21 cellular contexts compared by ENCODE assay signal in the genomic region with DNA sequence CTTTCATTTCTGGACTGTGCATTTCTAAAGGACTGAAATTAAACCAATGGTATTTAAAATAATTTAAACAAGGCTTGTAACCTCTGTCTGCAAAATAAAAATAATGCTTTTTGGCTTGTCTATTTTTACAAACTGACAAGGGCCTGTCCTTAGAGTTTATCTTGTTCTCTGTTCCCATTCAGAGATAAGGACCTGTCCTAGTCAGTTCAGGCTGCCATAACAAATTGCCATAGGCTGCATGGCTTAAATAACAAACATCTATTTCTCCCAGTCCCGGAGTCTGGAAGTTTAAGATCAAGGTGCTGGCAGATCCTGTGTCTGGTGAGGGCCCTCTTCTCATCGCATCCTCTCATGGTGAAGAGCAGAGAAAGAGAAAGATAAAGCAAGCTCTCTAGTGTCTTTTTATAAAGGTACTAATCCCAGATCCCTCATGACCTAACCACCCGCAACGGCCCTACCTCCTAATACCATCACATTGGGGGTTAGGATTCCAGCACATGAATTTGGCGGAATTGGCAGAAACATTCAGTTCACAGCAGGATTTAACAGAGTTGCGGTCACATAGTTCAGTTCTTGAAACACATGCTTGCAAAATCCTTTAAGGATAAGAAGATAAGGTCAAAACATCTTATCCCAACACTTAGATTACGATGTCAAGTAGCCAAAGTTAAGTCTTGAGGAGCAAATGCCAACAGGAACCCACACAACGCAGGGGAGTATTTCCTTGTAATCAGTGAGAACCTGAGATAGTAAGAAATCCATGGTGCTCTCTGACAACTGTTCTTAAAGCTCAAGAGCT. TPM values are rescaled to one million over a fixed set of nuclear protein-coding genes. Genes with fewer than 3 reads are reported as not detected.
A peak's percentile ranks its signal among the peaks of the same experiment; 100 is the strongest.
DNase-seq lines count a peak whose midpoint lies in the region; ATAC-seq, FAIRE-seq and TF ChIP-seq lines count a peak whose summit lies in the region.
"Had no signal": no experiment of that assay in that cellular context is flagged by ENCODE, and none has a peak within 500 bp of the region (broad histone marks: within the 10 kb centered on the region; RNA-seq: fewer than 3 reads in every experiment).

No MANE protein-coding gene starts in this region.

- peak overlapping the region; percentile 13 for H3K9ac ChIP-seq in GM12878 (ENCODE audit: control insufficient read depth, insufficient read depth, low read length)

- 79% methylated on average over 8 of the region's 8 CpGs for WGBS in GM12878 (ENCODE audit: insufficient coverage, insufficient replicate concordance, low lambda C conversion rate, missing lambda C conversion rate)
- WGBS in hepatocyte (ENCODE audit: low lambda C conversion rate, missing lambda C conversion rate) = 50% methylated on average over 8 of the region's 8 CpGs

- SMC1A ChIA-PET in GM12878 (lab: Charles Lee; ENCODE audit: uncharacterized antibody, unreplicated experiment) = interaction anchor here (0.8 to 3.1 kb wide), 8 partner anchors 10 to 44 kb away, joined by 3 to 11 read pairs (median 4); partner anchors contain the start of gene KBTBD8

- intact Hi-C loops in GM12878 (cut with micrococcal nuclease; ENCODE audit: unreplicated experiment) (no loop called here), MCF 10A (cut with micrococcal nuclease) (no loop called here)

- no peaks in the 10 kb centered on the region for H3K79me2 ChIP-seq in GM12878 (ENCODE audit: control insufficient read depth, insufficient read depth, low read length)
- H3K79me2 ChIP-seq in hepatocyte = no peaks in the 10 kb centered on the region

- peak; percentile 12 for ATAC-seq in GM12878
- ATAC-seq: activated CD8-positive, alpha-beta T cell treated with anti-CD3 and anti-CD28 coated beads, Interleukin-2, amount 10 ng/mL, durations not matched to agents 7 days and 5 days had no signal

- TF ChIP-seq RAD21 in GM12878 (IDR thresholded peaks at IDR 0.05; ENCODE audit: insufficient read depth, low read depth, low read length) = no peak

- no peak for TF ChIP-seq EP300 in GM12878 (IDR thresholded peaks at IDR 0.05; ENCODE audit: borderline replicate concordance in 1 of 2, control insufficient read depth in 1 of 2, low read depth in 2 of 2, low read length in 2 of 2)

- H3K9me3 ChIP-seq in GM12878 (replicated peaks; ENCODE audit: control insufficient read depth, insufficient read depth, low read length) (no peaks in the 10 kb centered on the region), hepatocyte (ENCODE audit: low read depth) (no peaks in the 10 kb centered on the region)
- H3K9me3 ChIP-seq: heart right ventricle, testis had no signal

- no peaks in the 10 kb centered on the region for H4K20me1 ChIP-seq in GM12878 (ENCODE audit: control insufficient read depth, insufficient read depth)
- no peaks in the 10 kb centered on the region for H4K20me1 ChIP-seq in hepatocyte (ENCODE audit: insufficient read depth, poor library complexity, severe bottlenecking)

- H3K36me3 Mint-ChIP-seq in MCF 10A (ENCODE audit: insufficient read depth, unreplicated experiment) = peaks cover 6% of the 10 kb centered on the region

- CTCF ChIA-PET in GM12878 (lab: Yijun Ruan, JAX) (interaction anchor here (1.1 to 2.4 kb wide), 4 partner anchors 9 to 31 kb away, joined by 4 to 11 read pairs (median 6); partner anchors contain the start of gene KBTBD8), MCF 10A (lab: Yijun Ruan, JAX) (no interaction called here)

- no peak for TF ChIP-seq POLR2A in GM12878 (IDR thresholded peaks at IDR 0.05; ENCODE audit: low read depth, low read length)

- H3K4me2 ChIP-seq in GM12878 (ENCODE audit: control insufficient read depth, insufficient read depth) (peak overlapping the region; percentile 73), hepatocyte (peak overlapping the region; percentile 25)

- no peaks in the 10 kb centered on the region for H3K27me3 Mint-ChIP-seq in MCF 10A (ENCODE audit: insufficient read depth, unreplicated experiment)

- H2AFZ ChIP-seq in GM12878 (ENCODE audit: control insufficient read depth, low read depth, low read length) (no peak overlapping the region; the same call in none of the 2 replicates), hepatocyte (no peak overlapping the region)

- in situ Hi-C loops in GM12878 (cut with MboI) = no loop called here

- H3K9me3 Mint-ChIP-seq in MCF 10A (ENCODE audit: unreplicated experiment) = no peaks in the 10 kb centered on the region

- no peak for FAIRE-seq in GM12878 (lab: Jason Lieb, UNC)
- FAIRE-seq: RCC 7860 had no signal

- peaks cover 13% of the 10 kb centered on the region for H3K4me1 Mint-ChIP-seq in MCF 10A (ENCODE audit: insufficient read depth, unreplicated experiment)

- no peak overlapping the region for H3K27ac Mint-ChIP-seq in MCF 10A (ENCODE audit: low read depth, unreplicated experiment)
- H3K27ac Mint-ChIP-seq: activated CD8-positive, alpha-beta T cell treated with anti-CD3 and anti-CD28 coated beads, Interleukin-2, amount 10 ng/mL, durations not matched to agents 7 days and 5 days had no signal

- H3K27ac ChIP-seq in GM12878 (ENCODE audit: control insufficient read depth, insufficient read depth) = peak overlapping the region; percentile 62
- peak overlapping the region; percentile 20 for H3K27ac ChIP-seq in hepatocyte
- H3K27ac ChIP-seq: C4-2B, dorsolateral prefrontal cortex, heart right ventricle, SK-N-MC, testis had no signal

- POLR2A ChIA-PET in GM12878 (lab: Charles Lee) (interaction anchor here (1.0 to 2.8 kb wide), 2 partner anchors 16 to 18 kb away, joined by 3 to 9 read pairs; partner anchors contain the start of gene KBTBD8), MCF 10A (lab: Yijun Ruan, JAX) (interaction anchor here (0.6 to 0.7 kb wide), 2 partner anchors 18 to 282 kb away, joined by 3 to 4 read pairs; partner anchors contain the start of gene KBTBD8)

- RAD21 ChIA-PET in GM12878 (lab: Charles Lee; ENCODE audit: unreplicated experiment) = interaction anchor here (0.8 to 1.4 kb wide), 5 partner anchors 18 to 43 kb away, joined by 3 to 12 read pairs (median 3); partner anchors contain the start of gene KBTBD8

- peaks cover 38% of the 10 kb centered on the region for H3K4me1 ChIP-seq in GM12878 (ENCODE audit: control insufficient read depth, insufficient read depth, low read length)
- peaks cover 5% of the 10 kb centered on the region for H3K4me1 ChIP-seq in hepatocyte (ENCODE audit: insufficient read depth)

- peak overlapping the region; percentile 15; the same call in 1 of the 2 replicates for H3K4me3 ChIP-seq in GM08714 (ENCODE audit: low read length)
- H3K4me3 ChIP-seq in GM12878 = peak overlapping the region; percentile 13; the same call in 1 of the 2 replicates
- H3K4me3 ChIP-seq in hepatocyte = no peak overlapping the region
- H3K4me3 ChIP-seq: dorsolateral prefrontal cortex, heart right ventricle, SK-N-MC, testis had no signal

- H3K36me3 ChIP-seq in GM12878 (ENCODE audit: control insufficient read depth in 2 of 2, insufficient read depth in 2 of 2, low read length in 1 of 2) = no peaks in the 10 kb centered on the region
- no peaks in the 10 kb centered on the region for H3K36me3 ChIP-seq in hepatocyte (replicated peaks; ENCODE audit: insufficient read depth, low read depth)
- H3K36me3 ChIP-seq: heart right ventricle had no signal

- no TSS peak for BruUV-seq in GM12878 (replicated peaks; lab: Mats Ljungman, UMichigan)
- no TSS peak for BruUV-seq in MCF 10A (replicated peaks; lab: Mats Ljungman, UMichigan)

- no peaks in the 10 kb centered on the region for H3K9me2 ChIP-seq in hepatocyte (replicated peaks; ENCODE audit: insufficient read depth)

- DNase-seq in NCI-H226 (peak; percentile 56), GM12878 (ENCODE audit: low read depth, low spot score) (no peak), hepatocyte (ENCODE audit: low spot score) (no peak), NCI-H1092 (lab: John Stamatoyannopoulos, UW) (no peak), hepatic stellate cell (ENCODE audit: low spot score) (no peak), MCF 10A (ENCODE audit: unreplicated experiment) (no peak)
- no peak for DNase-seq in stimulated activated CD4-positive, alpha-beta T cell treated with anti-CD3 and anti-CD28 coated beads, Interleukin-4, amount 100 ng/mL, for 4 hours
- DNase-seq: activated CD4-positive, CD25-positive, alpha-beta regulatory T cell treated with anti-CD3 and anti-CD28 coated beads, Interleukin-2, amount 50 U/mL, for 72 hours; activated CD8-positive, alpha-beta T cell treated with anti-CD3 and anti-CD28 coated beads, Interleukin-2, amount 10 ng/mL, durations not matched to agents 7 days and 5 days; caudate nucleus; dorsolateral prefrontal cortex; foreskin fibroblast; heart right ventricle; Kasumi-1; NCI-H2081 treated with DMSO at 0.1 percent for 48 hours; NCI-H446; testis had no signal

- H3K4me3 Mint-ChIP-seq in MCF 10A (ENCODE audit: unreplicated experiment) = no peak overlapping the region
- H3K4me3 Mint-ChIP-seq: activated CD8-positive, alpha-beta T cell treated with anti-CD3 and anti-CD28 coated beads, Interleukin-2, amount 10 ng/mL, durations not matched to agents 7 days and 5 days had no signal

- TF ChIP-seq CTCF in GM12878 (IDR thresholded peaks at IDR 0.05 in 2 of 3, conservative IDR thresholded peaks at IDR 0.05 in 1 of 3; ENCODE audit: control insufficient read depth in 2 of 3, extremely low read depth in 1 of 3, insufficient read depth in 1 of 3, low read depth in 3 of 3, low read length in 3 of 3) (no peak), hepatocyte (IDR thresholded peaks at IDR 0.05; ENCODE audit: poor library complexity) (no peak), MCF 10A (IDR thresholded peaks at IDR 0.05; ENCODE audit: unreplicated experiment) (no peak)

- H3K27me3 ChIP-seq in GM12878 (replicated peaks in 1 of 2; ENCODE audit: control insufficient read depth in 2 of 2, insufficient read depth in 2 of 2, low read length in 1 of 2) (no peaks in the 10 kb centered on the region), hepatocyte (no peaks in the 10 kb centered on the region)
- H3K27me3 ChIP-seq: dorsolateral prefrontal cortex, heart right ventricle, testis had no signal

RNA-seq across cellular contexts. Expression of gene KBTBD8, which starts 17.8 kb away (rescaled TPM):
- 9.7 and 10.0 TPM in 2 replicates for total RNA-seq in GM12878 (2013; cell fraction: nucleolus; rRNA removed)
- total RNA-seq in GM12878 (2014; rRNA removed) (33.2 and 38.5 TPM in 2 replicates), GM12878 (2014; rRNA removed; fragmentation: Illumina TruSeq; extraction: Trizol) (35.7 and 35.8 TPM in 2 replicates), GM12878 (2021) (27.6 and 28.8 TPM in 2 replicates), hepatocyte (10.0 and 14.2 TPM in 2 replicates), MCF 10A (2022) (1.7 and 4.3 TPM in 2 replicates)
- 16.2 TPM for polyA plus RNA-seq in GM12878 (2011; ENCODE audit: low read depth)
- polyA plus RNA-seq in GM12878 (2011; rRNA removed) (44.4 and 54.1 TPM in 2 replicates), GM12878 (2014; fragmentation: Illumina TruSeq; extraction: Trizol) (24.4 and 34.5 TPM in 2 replicates), GM12878 (2014; fragmentation: Nextera tagmentation; extraction: Ambion mirVana) (1 to 10 TPM; 8.5 to 9.2 TPM), GM12878 (2014; rRNA removed) (13.6 and 14.3 TPM in 2 replicates), GM12878 (2016; fragmentation: Nextera tagmentation; extraction: Ambion mirVana) (10 to 100 TPM; 11.9 to 13.5 TPM), hepatocyte (2.1 and 3.9 TPM in 2 replicates)
- polyA plus RNA-seq in GM12878 (2011; cell fraction: cytosol; rRNA removed) = 13.8 and 16.4 TPM in 2 replicates
- 11.6 and 14.3 TPM in 2 replicates for polyA plus RNA-seq in GM12878 (2011; cell fraction: nucleus; rRNA removed)
- polyA plus RNA-seq in GM12878 (2012) = 10.7 and 19.6 TPM in 2 replicates
- 40.0 and 87.9 TPM in 2 replicates for polyA minus RNA-seq in GM12878 (2011; rRNA and poly(A)+ RNA removed)
- polyA minus RNA-seq in GM12878 (2011; cell fraction: cytosol; rRNA and poly(A)+ RNA removed) = 26.6 and 32.5 TPM in 2 replicates
- polyA minus RNA-seq in GM12878 (2011; cell fraction: nucleus; rRNA and poly(A)+ RNA removed) = 17.2 and 22.4 TPM in 2 replicates
